ENCODE assay signal across 15 cellular contexts in the genomic region with DNA sequence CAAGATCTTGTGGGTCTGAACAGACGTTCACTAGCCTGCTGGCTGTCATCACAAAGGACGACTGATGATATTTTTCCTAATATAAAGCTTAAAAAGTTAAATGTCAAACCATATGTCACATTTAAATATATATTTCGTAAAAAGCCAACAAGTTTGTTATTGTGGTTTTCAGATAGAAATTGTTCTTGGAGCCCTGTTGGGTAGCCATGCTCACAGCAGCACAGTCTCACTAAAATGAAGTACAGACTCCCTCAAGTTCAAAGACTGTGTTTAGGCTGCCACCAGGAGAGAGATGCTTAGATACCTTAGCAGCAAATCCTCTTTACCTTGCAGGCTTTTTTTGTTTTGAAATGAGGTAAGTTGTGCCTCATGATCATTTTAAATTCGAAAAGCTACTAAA. TPM values are rescaled to one million over a fixed set of nuclear protein-coding genes. Genes with fewer than 3 reads are reported as not detected.
DNase-seq lines count a peak whose midpoint lies in the region; ATAC-seq, FAIRE-seq and TF ChIP-seq lines count a peak whose summit lies in the region.
"Had no signal": no experiment of that assay in that cellular context is flagged by ENCODE, and none has a peak within 500 bp of the region (broad histone marks: within the 10 kb centered on the region; RNA-seq: fewer than 3 reads in every experiment).

No MANE protein-coding gene starts in this region.

- H3K4me2 ChIP-seq in A549: peak overlapping the region; percentile 66

- peak; percentile 60 to 62; a peak in 3 of 6 replicates for ATAC-seq in A549
- ATAC-seq in right lobe of liver: peak in 3 of 4 donors; percentile 11 to 35 (median 15)
- ATAC-seq in HG03175 (IDR thresholded peaks at IDR 0.05; ENCODE audit: unreplicated experiment): no peak
- ATAC-seq in GM21381 (IDR thresholded peaks at IDR 0.05; ENCODE audit: unreplicated experiment): no peak

- intact Hi-C loops in right lobe of liver (cut with DNase I): no loop called here

- H3K27me3 Mint-ChIP-seq in chondrocyte (ENCODE audit: low read depth): no peaks in the 10 kb centered on the region

- H3K4me1 ChIP-seq in A549: peaks cover 61% of the 10 kb centered on the region
- H3K4me1 ChIP-seq in right lobe of liver: peaks cover 0 to 47% (median 18%) of the 10 kb centered on the region in 4 donors

- H3K27ac ChIP-seq in A549 (peak overlapping the region; percentile 54 to 65; a peak in 5 of 6 replicates), right lobe of liver (peak overlapping the region; percentile 46 to 80 (median 63))
- H3K27ac ChIP-seq: WERI-Rb-1 had no signal

- H3K4me3 ChIP-seq in A549 (no peak overlapping the region), right lobe of liver (no peak overlapping the region)
- H3K4me3 ChIP-seq: heart left ventricle had no signal

- TF ChIP-seq POLR2A in A549 (IDR thresholded peaks at IDR 0.05; ENCODE audit: low read length) (no peak), right lobe of liver (IDR thresholded peaks at IDR 0.05) (no peak), GM12891 (IDR thresholded peaks at IDR 0.05; ENCODE audit: low read depth, low read length) (no peak)

- no peak overlapping the region for H3K4me3 Mint-ChIP-seq in chondrocyte (ENCODE audit: unreplicated experiment)
- H3K4me3 Mint-ChIP-seq: endodermal cell, H9, neural crest cell had no signal

- no peak for TF ChIP-seq RAD21 in A549 (conservative IDR thresholded peaks at IDR 0.05 in 1 of 2, IDR thresholded peaks at IDR 0.05 in 1 of 2)

- TF ChIP-seq EP300 in A549 (IDR thresholded peaks at IDR 0.05): no peak

- peaks cover 2% of the 10 kb centered on the region for H3K9me3 Mint-ChIP-seq in chondrocyte (ENCODE audit: low read depth)

- H3K4me1 Mint-ChIP-seq in chondrocyte (ENCODE audit: low read depth): peaks cover 62% of the 10 kb centered on the region
- H3K4me1 Mint-ChIP-seq: neural crest cell had no signal

- CTCF ChIA-PET in A549 (lab: Yijun Ruan, JAX): interaction anchor here (1.1 to 2.1 kb wide), 2 partner anchors 10 to 17 kb away, joined by 3 to 5 read pairs; no protein-coding TSS in a partner anchor

- POLR2A ChIA-PET in A549 (lab: Yijun Ruan, JAX): interaction anchor here (0.9 to 1.4 kb wide), 2 partner anchors 18 to 20 kb away, joined by 3 read pairs; a partner anchor contains a TSS

- FAIRE-seq in A549 (lab: Jason Lieb, UNC): no peak
- no peak for FAIRE-seq in GM12891 (lab: Jason Lieb, UNC)

- H3K27me3 ChIP-seq in right lobe of liver: no peaks in the 10 kb centered on the region
- H3K27me3 ChIP-seq: heart left ventricle had no signal

- WGBS in A549 (ENCODE audit: missing lambda C conversion rate): 28% methylated on average over 4 of the region's 4 CpGs
- 55% methylated on average over 4 of the region's 4 CpGs for WGBS in right lobe of liver (ENCODE audit: insufficient coverage, low coverage, low lambda C conversion rate, missing lambda C conversion rate)

- H3K36me3 Mint-ChIP-seq in chondrocyte (ENCODE audit: low read depth): peaks cover 25% of the 10 kb centered on the region

- TF ChIP-seq CTCF in A549 (IDR thresholded peaks at IDR 0.05) (no peak), chondrocyte (IDR thresholded peaks at IDR 0.05) (peak; percentile 10), right lobe of liver (IDR thresholded peaks at IDR 0.05) (no peak)

- H3K9me3 ChIP-seq in A549: no peaks in the 10 kb centered on the region
- no peaks in the 10 kb centered on the region for H3K9me3 ChIP-seq in right lobe of liver
- H3K9me3 ChIP-seq: heart left ventricle had no signal

- peaks cover 0 to 13% (median 5%) of the 10 kb centered on the region in 4 donors for H3K36me3 ChIP-seq in right lobe of liver

- DNase-seq in A549 (ENCODE audit: low read depth in 1 of 2, low spot score in 1 of 2) (no peak), M059J (ENCODE audit: low read depth) (peak; percentile 57), chondrocyte (ENCODE audit: low spot score) (no peak), right lobe of liver (no peak), GM12891 (ENCODE audit: insufficient read length, low spot score) (no peak), NCI-H748 (lab: John Stamatoyannopoulos, UW; ENCODE audit: unreplicated experiment) (no peak)
- DNase-seq: activated gamma-delta T cell; H9; stimulated activated naive CD4-positive, alpha-beta T cell treated with Interleukin-2 at 50 U/mL for 16 hours; WERI-Rb-1 had no signal

- peak overlapping the region; percentile 91 for H3K27ac Mint-ChIP-seq in chondrocyte (ENCODE audit: unreplicated experiment)
- H3K27ac Mint-ChIP-seq: endodermal cell, H9 had no signal

TF ChIP-seq in A549, 52 proteins besides CTCF, POLR2A, EP300 and RAD21:
- TF ChIP-seq, protein P1, sequence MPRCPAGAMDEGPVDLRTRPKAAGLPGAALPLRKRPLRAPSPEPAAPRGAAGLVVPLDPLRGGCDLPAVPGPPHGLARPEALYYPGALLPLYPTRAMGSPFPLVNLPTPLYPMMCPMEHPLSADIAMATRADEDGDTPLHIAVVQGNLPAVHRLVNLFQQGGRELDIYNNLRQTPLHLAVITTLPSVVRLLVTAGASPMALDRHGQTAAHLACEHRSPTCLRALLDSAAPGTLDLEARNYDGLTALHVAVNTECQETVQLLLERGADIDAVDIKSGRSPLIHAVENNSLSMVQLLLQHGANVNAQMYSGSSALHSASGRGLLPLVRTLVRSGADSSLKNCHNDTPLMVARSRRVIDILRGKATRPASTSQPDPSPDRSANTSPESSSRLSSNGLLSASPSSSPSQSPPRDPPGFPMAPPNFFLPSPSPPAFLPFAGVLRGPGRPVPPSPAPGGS (IDR thresholded peaks at IDR 0.05): 0 out of 3 replicates have a peak, but pooled peaks have one; percentile 17
- TF ChIP-seq, protein P2, sequence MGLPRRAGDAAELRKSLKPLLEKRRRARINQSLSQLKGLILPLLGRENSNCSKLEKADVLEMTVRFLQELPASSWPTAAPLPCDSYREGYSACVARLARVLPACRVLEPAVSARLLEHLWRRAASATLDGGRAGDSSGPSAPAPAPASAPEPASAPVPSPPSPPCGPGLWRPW (IDR thresholded peaks at IDR 0.05): no peak

TF ChIP-seq in GM12891, 5 proteins besides CTCF, POLR2A, EP300 and RAD21:
- TF ChIP-seq POU2F2 (IDR thresholded peaks at IDR 0.05; ENCODE audit: low read depth, low read length) (no peak), SPI1 (IDR thresholded peaks at IDR 0.05; ENCODE audit: low read depth, low read length) (no peak), POLR2AphosphoS5 (IDR thresholded peaks at IDR 0.05; ENCODE audit: low read depth, low read length) (no peak), TAF1 (IDR thresholded peaks at IDR 0.05; ENCODE audit: low read depth, low read length) (no peak), PAX5 (IDR thresholded peaks at IDR 0.05; ENCODE audit: insufficient read depth, low read length, severe bottlenecking) (no peak)

RNA-seq across cellular contexts. Expression of a gene that starts 17.8 kb away (rescaled TPM):
- polyA plus RNA-seq in A549 (2011; rRNA removed): 107 and 122 TPM in 2 replicates
- 65.0 and 75.5 TPM in 2 replicates for polyA plus RNA-seq in A549 (2012; cell fraction: cytosol; rRNA removed)
- polyA plus RNA-seq in A549 (2012; cell fraction: nucleus; rRNA removed): 21.4 and 22.0 TPM in 2 replicates
- 114 to 132 TPM (median 119 TPM) in 3 replicates for polyA plus RNA-seq in A549 (2017; fragmentation: RNase III; extraction: RNeasy Plus Mini Kit Qiagen cat#74134 plus additional on column Dnase treatment)
- 23.0 and 24.5 TPM in 2 replicates for polyA minus RNA-seq in A549 (2011; rRNA and poly(A)+ RNA removed)
- total RNA-seq in M059J (2014; rRNA removed; shearing (Covaris generic)): 243 and 279 TPM in 2 replicates
- total RNA-seq in chondrocyte: 15.7 to 26.8 TPM (median 17.9 TPM) in 3 replicates
- 10 to 100 TPM in 3 of 6 experiments, 1 to 10 TPM in 3; 4.6 to 33.9 (median 10.1) TPM for total RNA-seq in right lobe of liver
- 51.6 TPM for polyA plus RNA-seq in GM12891 (2012; ENCODE audit: low read depth, missing spikeins)

RNA-seq across cellular contexts. Expression of a gene that starts 20.4 kb away (rescaled TPM):
- polyA plus RNA-seq in A549 (2011; rRNA removed) (7.9 and 10.8 TPM in 2 replicates), A549 (2017; fragmentation: RNase III; extraction: RNeasy Plus Mini Kit Qiagen cat#74134 plus additional on column Dnase treatment) (8.1 to 10.2 TPM (median 8.3 TPM) in 3 replicates)
- polyA plus RNA-seq in A549 (2012; cell fraction: cytosol; rRNA removed): 1.9 and 2.5 TPM in 2 replicates
- 0.78 and 1.2 TPM in 2 replicates for polyA plus RNA-seq in A549 (2012; cell fraction: nucleus; rRNA removed)
- 2.9 and 3.3 TPM in 2 replicates for polyA minus RNA-seq in A549 (2011; rRNA and poly(A)+ RNA removed)
- total RNA-seq in M059J (2014; rRNA removed; shearing (Covaris generic)): 16.1 and 19.1 TPM in 2 replicates
- total RNA-seq in chondrocyte (9.4 to 10.2 TPM (median 10.0 TPM) in 3 replicates), right lobe of liver (10 to 100 TPM in 1 of 6 experiments, 1 to 10 TPM in 5; 4.4 to 10.7 (median 7.4) TPM)
- 7.6 TPM for polyA plus RNA-seq in GM12891 (2012; ENCODE audit: low read depth, missing spikeins)

Comparison
In these comparisons a context has a peak if more than half of its experiments do, and no peak if none do; other contexts are left out.
1. ATAC-seq: peak in A549 (2 of 2) and right lobe of liver (3 of 4); none in HG03175 (single experiment) and GM21381 (single experiment).